ENCODE assay signal across 40 cellular contexts in genomic region chr5:77606279-77606678, GRCh38. TPM values are rescaled to one million over a fixed set of nuclear protein-coding genes. Genes with fewer than 3 reads are reported as not detected.
DNase-seq lines count a peak whose midpoint lies in the region; ATAC-seq, FAIRE-seq and TF ChIP-seq lines count a peak whose summit lies in the region.
"Had no signal": no experiment of that assay in that cellular context is flagged by ENCODE, and none has a peak within 500 bp of the region (broad histone marks: within the 10 kb centered on the region; RNA-seq: fewer than 3 reads in every experiment).

No MANE protein-coding gene starts in this region.

- no peaks in the 10 kb centered on the region for H3K9me1 ChIP-seq in K562 (ENCODE audit: control insufficient read depth, insufficient read depth, low read length)

- peaks cover 8% of the 10 kb centered on the region for H3K9me3 Mint-ChIP-seq in glutamatergic neuron (ENCODE audit: unreplicated experiment)
- H3K9me3 Mint-ChIP-seq: CD8-positive, alpha-beta T cell had no signal

- H3K27ac ChIP-seq in HEK293 (ENCODE audit: extremely low read depth, low read depth, low read length), result no peak overlapping the region
- H3K27ac ChIP-seq in K562 (ENCODE audit: extremely low read depth, low read depth, low read length), result no peak overlapping the region
- H3K27ac ChIP-seq in suprapubic skin, result no peak overlapping the region
- H3K27ac ChIP-seq: 22Rv1; A549; BLaER1; BLaER1 treated with 17β-estradiol and CSF1 and Interleukin-3, amounts not matched to agents 10 nM and 100 nM; C4-2B had no signal

- peak overlapping the region; percentile 44 for H3K27ac Mint-ChIP-seq in glutamatergic neuron (ENCODE audit: unreplicated experiment)
- H3K27ac Mint-ChIP-seq: B cell; CD14-positive monocyte; CD4-positive, alpha-beta memory T cell; CD4-positive, alpha-beta T cell; CD4-positive, CD25-positive, alpha-beta regulatory T cell; CD8-positive, alpha-beta memory T cell; CD8-positive, alpha-beta T cell had no signal

- no peak overlapping the region for H3K9ac ChIP-seq in K562 (ENCODE audit: insufficient read depth in 1 of 2, low read depth in 2 of 2, low read length in 2 of 2)
- H3K9ac ChIP-seq: BLaER1; BLaER1 treated with 17β-estradiol and CSF1 and Interleukin-3, amounts not matched to agents 10 nM and 100 nM had no signal

- H3K4me1 Mint-ChIP-seq in glutamatergic neuron (ENCODE audit: low read depth, unreplicated experiment), result peaks cover 12% of the 10 kb centered on the region
- H3K4me1 Mint-ChIP-seq: B cell; CD14-positive monocyte; CD4-positive, alpha-beta memory T cell; CD4-positive, CD25-positive, alpha-beta regulatory T cell; CD8-positive, alpha-beta memory T cell had no signal

- no peak for TF ChIP-seq EP300 in K562 (IDR thresholded peaks at IDR 0.05; ENCODE audit: low read length)
- no peak for TF ChIP-seq EP300 in suprapubic skin (IDR thresholded peaks at IDR 0.05)

- no peak for FAIRE-seq in K562 (lab: Jason Lieb, UNC)
- FAIRE-seq: A204.1, A549, D721Med had no signal

- ATAC-seq in K562, result no peak
- ATAC-seq in GM21515 (IDR thresholded peaks at IDR 0.05; ENCODE audit: unreplicated experiment), result no peak
- ATAC-seq: A549; CD8-positive, alpha-beta T cell had no signal

- intact Hi-C loops in K562 (cut with micrococcal nuclease) (no loop called here), posterior vena cava (cut with DNase I) (no loop called here)

- no peak overlapping the region for H3K4me2 ChIP-seq in K562 (ENCODE audit: insufficient read depth, low read length)
- H3K4me2 ChIP-seq: A549, BLaER1 had no signal

- POLR2A ChIA-PET in HEK293 (lab: Yijun Ruan, JAX) (no interaction called here), K562 (lab: Yijun Ruan, JAX) (interaction anchor here (0.7 to 0.8 kb wide), 2 partner anchors 11 to 35 kb away, joined by 3 read pairs; no protein-coding TSS in a partner anchor)

- no peaks in the 10 kb centered on the region for H4K20me1 ChIP-seq in K562 (replicated peaks; ENCODE audit: control insufficient read depth, insufficient read depth, low read length)
- H4K20me1 ChIP-seq: BLaER1; BLaER1 treated with 17β-estradiol and CSF1 and Interleukin-3, amounts not matched to agents 10 nM and 100 nM had no signal

- CTCF ChIA-PET in HEK293 (lab: Yijun Ruan, JAX), result no interaction called here
- CTCF ChIA-PET in K562 (lab: Yijun Ruan, JAX; ENCODE audit: low intra/inter-chr PET ratio), result no interaction called here

- no peaks in the 10 kb centered on the region for H3K9me3 ChIP-seq in HEK293 (ENCODE audit: control insufficient read depth, insufficient read depth, low read depth, low read length)
- H3K9me3 ChIP-seq in K562 (replicated peaks; ENCODE audit: control insufficient read depth, insufficient read depth, low read depth, low read length), result no peaks in the 10 kb centered on the region
- H3K9me3 ChIP-seq in suprapubic skin, result no peaks in the 10 kb centered on the region
- H3K9me3 ChIP-seq: BE2C had no signal

- H3K36me3 Mint-ChIP-seq in glutamatergic neuron (ENCODE audit: unreplicated experiment), result peaks cover 21% of the 10 kb centered on the region
- H3K36me3 Mint-ChIP-seq: CD14-positive monocyte; CD4-positive, alpha-beta memory T cell; CD4-positive, CD25-positive, alpha-beta regulatory T cell; CD8-positive, alpha-beta memory T cell; CD8-positive, alpha-beta T cell had no signal

- no peak overlapping the region for H2AFZ ChIP-seq in K562 (ENCODE audit: low read depth, low read length)

- in situ Hi-C loops in K562 (cut with MboI), result no loop called here

- no peak for TF ChIP-seq CTCF in HEK293 (tag by site-specific recombination; IDR thresholded peaks at IDR 0.05)
- no peak for TF ChIP-seq CTCF in K562 (IDR thresholded peaks at IDR 0.05 in 2 of 3, conservative IDR thresholded peaks at IDR 0.05 in 1 of 3; ENCODE audit: insufficient read depth in 2 of 3, low read depth in 1 of 3, low read length in 3 of 3)
- TF ChIP-seq CTCF in glutamatergic neuron (IDR thresholded peaks at IDR 0.05; ENCODE audit: partially characterized antibody, unreplicated experiment), result no peak
- no peak for TF ChIP-seq CTCF in suprapubic skin (IDR thresholded peaks at IDR 0.05)

- no peak for TF ChIP-seq POLR2A in K562 (conservative IDR thresholded peaks at IDR 0.05)
- no peak for TF ChIP-seq POLR2A in suprapubic skin (IDR thresholded peaks at IDR 0.05)

- H3K27me3 ChIP-seq in K562 (ENCODE audit: control insufficient read depth in 2 of 2, insufficient read depth in 2 of 2, low read length in 2 of 2) (no peaks in the 10 kb centered on the region), suprapubic skin (peaks cover 3% of the 10 kb centered on the region)
- H3K27me3 ChIP-seq: BLaER1; BLaER1 treated with 17β-estradiol and CSF1 and Interleukin-3, amounts not matched to agents 10 nM and 100 nM had no signal

- H3K4me1 ChIP-seq in HEK293 (ENCODE audit: control insufficient read depth, insufficient read depth, low read length) (no peaks in the 10 kb centered on the region), K562 (replicated peaks in 1 of 2; ENCODE audit: control insufficient read depth in 2 of 2, insufficient read depth in 2 of 2, low read length in 2 of 2) (no peaks in the 10 kb centered on the region), suprapubic skin (no peaks in the 10 kb centered on the region)
- H3K4me1 ChIP-seq: A549; BE2C; BLaER1; BLaER1 treated with 17β-estradiol and CSF1 and Interleukin-3, amounts not matched to agents 10 nM and 100 nM had no signal

- no peak for TF ChIP-seq RAD21 in K562 (CRISPR knock-in tag; conservative IDR thresholded peaks at IDR 0.05 in 1 of 2, IDR thresholded peaks at IDR 0.05 in 1 of 2)

- no peaks in the 10 kb centered on the region for H3K79me2 ChIP-seq in K562 (ENCODE audit: control insufficient read depth, insufficient read depth, low read length)

- H3K27me3 Mint-ChIP-seq in glutamatergic neuron (ENCODE audit: unreplicated experiment), result peaks cover 5% of the 10 kb centered on the region

- H3K4me3 ChIP-seq in HEK293 (ENCODE audit: low read depth, low read length) (no peak overlapping the region), K562 (no peak overlapping the region), suprapubic skin (no peak overlapping the region)
- H3K4me3 ChIP-seq: A549; BLaER1; BLaER1 treated with 17β-estradiol and CSF1 and Interleukin-3, amounts not matched to agents 10 nM and 100 nM had no signal

- no TSS peak for BruUV-seq in K562 (replicated peaks; lab: Mats Ljungman, UMichigan)

- no peaks in the 10 kb centered on the region for H3K36me3 ChIP-seq in HEK293 (ENCODE audit: control insufficient read depth in 2 of 2, insufficient read depth in 1 of 2, low read length in 2 of 2)
- H3K36me3 ChIP-seq in K562 (ENCODE audit: control insufficient read depth, insufficient read depth, low read length), result no peaks in the 10 kb centered on the region
- H3K36me3 ChIP-seq in suprapubic skin, result no peaks in the 10 kb centered on the region
- H3K36me3 ChIP-seq: BE2C; BLaER1; BLaER1 treated with 17β-estradiol and CSF1 and Interleukin-3, amounts not matched to agents 10 nM and 100 nM had no signal

- no peak for DNase-seq in K562 (ENCODE audit: extremely low read depth in 1 of 4, low spot score in 3 of 4)
- no peak for DNase-seq in glutamatergic neuron
- no peak for DNase-seq in posterior vena cava (ENCODE audit: low spot score)
- DNase-seq in suprapubic skin (ENCODE audit: low spot score in 2 of 2), result no peak
- DNase-seq: 8988T; ACHN; AML-193; BE2C; C1 segment of cervical spinal cord; Caco-2; Calu3; CD4-positive, alpha-beta memory T cell; CD4-positive, alpha-beta T cell; CD4-positive, CD25-positive, alpha-beta regulatory T cell; CD8-positive, alpha-beta memory T cell; CD8-positive, alpha-beta T cell; COR-L47; DMS 273 treated with DMSO at 0.1 percent for 48 hours; DMS153; DMS53; DMS79; DMS79 treated with DMSO at 0.1 percent for 48 hours; DND-41; EL had no signal

- H3K4me3 Mint-ChIP-seq in glutamatergic neuron (ENCODE audit: unreplicated experiment), result no peak overlapping the region
- H3K4me3 Mint-ChIP-seq: B cell; CD14-positive monocyte; CD4-positive, alpha-beta memory T cell; CD4-positive, alpha-beta T cell; CD4-positive, CD25-positive, alpha-beta regulatory T cell; CD8-positive, alpha-beta memory T cell; CD8-positive, alpha-beta T cell had no signal

TF ChIP-seq in HEK293, 187 proteins besides CTCF, POLR2A, EP300 and RAD21 (continues in another document):
- TF ChIP-seq ZBTB1 (tag by site-specific recombination; IDR thresholded peaks at IDR 0.05) (no peak), ZNF146 (tag by site-specific recombination; IDR thresholded peaks at IDR 0.05) (no peak), ZNF239 (tag by site-specific recombination; IDR thresholded peaks at IDR 0.05) (peak; percentile 76; the same call in 1 of the 2 replicates), ZNF623 (tag by site-specific recombination; IDR thresholded peaks at IDR 0.05) (no peak)

TF ChIP-seq in K562, 482 proteins besides CTCF, POLR2A, EP300 and RAD21:
- TF ChIP-seq NEUROD1 (IDR thresholded peaks at IDR 0.05; ENCODE audit: borderline replicate concordance, low read depth, low read length, partially characterized antibody), result no peak
- peak; percentile 69 for TF ChIP-seq ZNF239 (CRISPR knock-in tag; IDR thresholded peaks at IDR 0.05)
TF ChIP-seq in K562: peak in this region for 1.

RNA-seq across cellular contexts. Expression of gene OTP, which starts 32.2 kb away (rescaled TPM):
- total RNA-seq in K562 (2011; cell fraction: chromatin; rRNA removed; ENCODE audit: low replicate concordance), result not detected in 2 replicates
- not detected in 2 replicates for total RNA-seq in K562 (2011; cell fraction: nucleolus; rRNA removed)
- not detected in 2 replicates for total RNA-seq in K562 (2011; cell fraction: nucleoplasm; rRNA removed)
- not detected in 2 replicates for total RNA-seq in K562 (2014; rRNA removed)
- total RNA-seq in K562 (2014; rRNA removed; fragmentation: Illumina TruSeq; extraction: Trizol), result not detected in 2 replicates
- not detected in 2 replicates for total RNA-seq in K562 (2015; rRNA removed; fragmentation: Illumina TruSeq; extraction: Trizol)
- 0.16 TPM in 2 replicates for total RNA-seq in K562 (2021)
- 0.04 TPM in 1 of 2 replicates, not detected in the other for polyA plus RNA-seq in K562 (2011; rRNA removed)
- polyA plus RNA-seq in K562 (2011; cell fraction: cytosol; rRNA removed), result 0.04 TPM in 2 replicates
- polyA plus RNA-seq in K562 (2011; cell fraction: nucleus; rRNA removed), result not detected in 2 replicates
- 0.08 TPM in 1 of 2 replicates, not detected in the other for polyA plus RNA-seq in K562 (2012)
- polyA plus RNA-seq in K562 (2014; fragmentation: Illumina TruSeq; extraction: Trizol), result 0.08 and 0.09 TPM in 2 replicates
- under 1 TPM; 0.04 to 0.06 TPM for polyA plus RNA-seq in K562 (2014; fragmentation: Nextera tagmentation; extraction: Ambion mirVana)
- polyA plus RNA-seq in K562 (2014; rRNA removed), result 0.04 and 0.05 TPM in 2 replicates
- 0.06 TPM in 1 of 2 replicates, not detected in the other for polyA minus RNA-seq in K562 (2011; rRNA and poly(A)+ RNA removed)
- polyA minus RNA-seq in K562 (2011; cell fraction: cytosol; rRNA and poly(A)+ RNA removed), result not detected in 2 replicates
- not detected in 2 replicates for polyA minus RNA-seq in K562 (2011; cell fraction: nucleus; rRNA and poly(A)+ RNA removed)
- total RNA-seq in glutamatergic neuron (ENCODE audit: unreplicated experiment), result 0.17 TPM
- total RNA-seq in posterior vena cava, result not detected
- total RNA-seq in suprapubic skin, result not detected
- total RNA-seq: A172; A673; B cell; CD4-positive, alpha-beta memory T cell; CD4-positive, alpha-beta T cell; CD4-positive, CD25-positive, alpha-beta regulatory T cell; CD8-positive, alpha-beta memory T cell; CD8-positive, alpha-beta T cell; Daoy had no signal
- polyA plus RNA-seq: AG04450; BJ; CD14-positive monocyte; CD4-positive, alpha-beta memory T cell; CD4-positive, CD25-positive, alpha-beta regulatory T cell; CD8-positive, alpha-beta memory T cell had no signal

Comparison
In these comparisons a context has a peak if more than half of its experiments do, and no peak if none do; other contexts are left out.
1. Of the 44 proteins assayed by ChIP-seq in both K562 and HEK293: peak only in K562: none; only in HEK293: none; in both: ZNF239; in neither: 43.